ENCODE assay signal across 28 cellular contexts in the genomic region with DNA sequence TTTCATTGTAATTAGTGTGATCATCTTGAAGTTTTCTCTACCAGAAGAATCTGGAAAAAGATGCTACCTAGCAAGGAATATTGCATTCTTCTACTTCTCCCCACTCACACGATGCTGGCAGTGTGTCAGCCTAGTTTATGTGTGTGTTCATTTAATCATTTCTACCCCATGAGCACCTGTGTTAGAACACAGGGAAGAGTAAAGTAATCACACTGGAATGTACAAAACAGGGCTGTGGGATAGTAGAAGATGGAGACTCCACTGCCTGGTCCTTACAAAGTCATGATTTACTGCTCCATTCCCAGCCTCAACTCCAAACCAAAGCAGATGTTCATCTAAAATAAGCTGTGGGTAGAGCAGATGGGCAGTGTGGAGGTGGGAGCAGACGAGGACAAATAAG. TPM values are rescaled to one million over a fixed set of nuclear protein-coding genes. Genes with fewer than 3 reads are reported as not detected.
"Had no signal": no experiment of that assay in that cellular context is flagged by ENCODE, and none has a peak within 500 bp of the region (broad histone marks: within the 10 kb centered on the region; RNA-seq: fewer than 3 reads in every experiment).

No MANE protein-coding gene starts in this region.

- H3K27me3 ChIP-seq: colonic mucosa, heart right ventricle, neural progenitor cell, right lobe of liver, suprapubic skin, transverse colon, vagina had no signal

- H3K36me3 ChIP-seq: colonic mucosa, heart right ventricle, neural progenitor cell, right lobe of liver, suprapubic skin, transverse colon, vagina had no signal

- H3K9ac ChIP-seq: neural progenitor cell, parathyroid adenoma had no signal

- H3K4me3 ChIP-seq: colonic mucosa, heart right ventricle, lung, mucosa of descending colon, neural progenitor cell, right lobe of liver, smooth muscle cell, suprapubic skin, transverse colon, vagina had no signal

- H3K27ac ChIP-seq: colonic mucosa, epithelial cell of prostate, heart right ventricle, neural progenitor cell, parathyroid adenoma, right lobe of liver, suprapubic skin, transverse colon, vagina had no signal

- H3K4me1 ChIP-seq: colonic mucosa, heart right ventricle, neural progenitor cell, parathyroid adenoma, suprapubic skin, transverse colon, vagina had no signal

- H3K4me2 ChIP-seq: neural progenitor cell, smooth muscle cell had no signal

- H2AFZ ChIP-seq: parathyroid adenoma had no signal

- DNase-seq: colonic mucosa; effector CD8-positive, alpha-beta T cell; endodermal cell; foreskin melanocyte; glutamatergic neuron; heart right ventricle; hippocampal formation; kidney glomerular epithelial cell; left ventricle myocardium superior; mesenchymal stem cell; mucosa of descending colon; naive thymus-derived CD4-positive, alpha-beta T cell; right lobe of liver; stimulated activated CD4-positive, alpha-beta T cell treated with anti-CD3 and anti-CD28 coated beads, Interleukin-12 subunit alpha, Interleukin-12 subunit beta, amount 100 ng/mL, for 4 hours; stimulated activated CD4-positive, alpha-beta T cell treated with anti-CD3 and anti-CD28 coated beads, Interleukin-1b, Interleukin-23, amount 100 ng/mL, for 48 hours; stimulated activated CD4-positive, alpha-beta T cell treated with anti-CD3 and anti-CD28 coated beads, Interleukin-4, amount 100 ng/mL, for 1 hour; stimulated activated CD8-positive, alpha-beta memory T cell treated with anti-CD3 and anti-CD28 coated beads, Interleukin-4, amount 100 ng/mL, for 48 hours; stimulated activated naive CD4-positive, alpha-beta T cell; stimulated activated naive CD8-positive, alpha-beta T cell treated with anti-CD3 and anti-CD28 coated beads, Interleukin-15, amount 100 ng/mL, for 72 hours; transverse colon had no signal

- H3K9me3 ChIP-seq: colonic mucosa, mucosa of descending colon, right lobe of liver, suprapubic skin, transverse colon, vagina had no signal

- H3K79me2 ChIP-seq: parathyroid adenoma had no signal

RNA-seq across cellular contexts. Expression of gene RGCC, which starts 47.7 kb away (rescaled TPM):
- total RNA-seq: progenitor cell of endocrine pancreas had no signal
